9 cellular contexts compared by ENCODE assay signal in genomic region chrX:107206697-107207065, GRCh38. TPM values are rescaled to one million over a fixed set of nuclear protein-coding genes. Genes with fewer than 3 reads are reported as not detected.
A peak's percentile ranks its signal among the peaks of the same experiment; 100 is the strongest.
DNase-seq lines count a peak whose midpoint lies in the region; ATAC-seq, FAIRE-seq and TF ChIP-seq lines count a peak whose summit lies in the region.
"Had no signal": no experiment of that assay in that cellular context is flagged by ENCODE, and none has a peak within 500 bp of the region (broad histone marks: within the 10 kb centered on the region; RNA-seq: fewer than 3 reads in every experiment).

No MANE protein-coding gene starts in this region.

- 39% methylated on average over 9 of the region's 9 CpGs for WGBS in K562 (ENCODE audit: insufficient coverage, low coverage, missing lambda C conversion rate)
- 50 to 78% methylated on average over 4 to 9 of the region's 9 CpGs for WGBS in esophagus squamous epithelium, 2 donors

- no peak for FAIRE-seq in K562 (lab: Jason Lieb, UNC)
- no peak for FAIRE-seq in H54 (lab: Jason Lieb, UNC)

- no peak overlapping the region for H3K9ac ChIP-seq in K562 (ENCODE audit: insufficient read depth in 1 of 2, low read depth in 2 of 2, low read length in 2 of 2)

- H3K27ac ChIP-seq in CD8-positive, alpha-beta T cell (ENCODE audit: low read depth, low read length) = no peak overlapping the region
- H3K27ac ChIP-seq in K562 (ENCODE audit: extremely low read depth, low read depth, low read length) = peak overlapping the region; percentile 45; the same call in 2 of the 3 replicates
- no peak overlapping the region for H3K27ac ChIP-seq in esophagus squamous epithelium

- no peaks in the 10 kb centered on the region for H3K36me3 ChIP-seq in CD8-positive, alpha-beta T cell (ENCODE audit: insufficient read depth, low read length)
- peaks cover under 1% of the 10 kb centered on the region; the same call in 1 of the 3 replicates for H3K36me3 ChIP-seq in K562 (ENCODE audit: control insufficient read depth, insufficient read depth, low read length)
- no peaks in the 10 kb centered on the region for H3K36me3 ChIP-seq in mucosa of descending colon (ENCODE audit: low read depth)
- no peaks in the 10 kb centered on the region for H3K36me3 ChIP-seq in esophagus squamous epithelium

- TF ChIP-seq EP300 in K562 (IDR thresholded peaks at IDR 0.05; ENCODE audit: low read length) = no peak; the same call in 1 of the 2 replicates

- H3K27ac Mint-ChIP-seq in CD8-positive, alpha-beta T cell = no peak overlapping the region
- peak overlapping the region; percentile 76 to 97 (median 93) for H3K27ac Mint-ChIP-seq in IgD-negative memory B cell
- H3K27ac Mint-ChIP-seq in nephron progenitor cell = peak overlapping the region; percentile 97

- TF ChIP-seq POLR2A in K562 (conservative IDR thresholded peaks at IDR 0.05) = no peak
- TF ChIP-seq POLR2A in H54 (IDR thresholded peaks at IDR 0.05; ENCODE audit: low read depth, low read length) = no peak
- no peak for TF ChIP-seq POLR2A in esophagus squamous epithelium (IDR thresholded peaks at IDR 0.05)

- no peaks in the 10 kb centered on the region for H3K9me3 Mint-ChIP-seq in CD8-positive, alpha-beta T cell
- peaks cover 0 to 3% (median 0%) of the 10 kb centered on the region in 3 donors for H3K9me3 Mint-ChIP-seq in IgD-negative memory B cell
- H3K9me3 Mint-ChIP-seq in nephron progenitor cell = peaks cover 19% of the 10 kb centered on the region

- H2AFZ ChIP-seq in K562 (ENCODE audit: low read depth, low read length) = peak overlapping the region; percentile 85

- H3K27me3 Mint-ChIP-seq in CD8-positive, alpha-beta T cell (ENCODE audit: low read depth) = peaks cover 4% of the 10 kb centered on the region
- H3K27me3 Mint-ChIP-seq in IgD-negative memory B cell (peaks cover 2% of the 10 kb centered on the region), nephron progenitor cell (ENCODE audit: low read depth, poor library complexity) (peaks cover 2% of the 10 kb centered on the region)

- POLR2A ChIA-PET in CD8-positive, alpha-beta T cell (lab: Charles Lee) = no interaction called here
- POLR2A ChIA-PET in K562 (lab: Yijun Ruan, JAX) = interaction anchor here (0.6 to 2.0 kb wide), 4 partner anchors 9 to 687 kb away, joined by 3 to 7 read pairs (median 5); no protein-coding TSS in a partner anchor

- H3K4me1 ChIP-seq in CD8-positive, alpha-beta T cell (ENCODE audit: insufficient read depth, low read length) = no peaks in the 10 kb centered on the region
- peaks cover 4 to 9% of the 10 kb centered on the region in 2 experiments; a peak in 4 of 5 replicates for H3K4me1 ChIP-seq in K562 (replicated peaks in 1 of 2; ENCODE audit: control insufficient read depth in 2 of 2, insufficient read depth in 2 of 2, low read length in 2 of 2)
- no peaks in the 10 kb centered on the region for H3K4me1 ChIP-seq in mucosa of descending colon (ENCODE audit: low read depth)
- H3K4me1 ChIP-seq in esophagus squamous epithelium = peaks cover 0 to 8% (median 0%) of the 10 kb centered on the region in 3 donors

- no peak for TF ChIP-seq RAD21 in K562 (CRISPR knock-in tag; conservative IDR thresholded peaks at IDR 0.05 in 1 of 2, IDR thresholded peaks at IDR 0.05 in 1 of 2)

- no peak for ATAC-seq in CD8-positive, alpha-beta T cell
- ATAC-seq in K562 (no peak), mucosa of descending colon (no peak)

- BruUV-seq in K562 (replicated peaks; lab: Mats Ljungman, UMichigan) = no TSS peak

- intact Hi-C loops in CD8-positive, alpha-beta T cell (cut with DNase I, micrococcal nuclease) = loop anchor here (2.0 to 10.0 kb wide), 3 partner anchors 82 to 570 kb away; partner anchors contain the start of genes NCBP2L (in 1 of the 2) and RBM41 (in 1 of the 2)
- intact Hi-C loops in K562 (cut with micrococcal nuclease) = loop anchor here (5.0 kb wide), 1 partner anchor 54 kb away; no protein-coding TSS in a partner anchor
- intact Hi-C loops in mucosa of descending colon (cut with DNase I, micrococcal nuclease) = no loop called here
- intact Hi-C loops in esophagus squamous epithelium (cut with DNase I) = no loop called here

- H3K4me3 ChIP-seq in CD8-positive, alpha-beta T cell (ENCODE audit: low read depth, low read length) = peak overlapping the region; percentile 71
- H3K4me3 ChIP-seq in K562 = no peak overlapping the region
- no peak overlapping the region for H3K4me3 ChIP-seq in mucosa of descending colon
- H3K4me3 ChIP-seq in esophagus squamous epithelium = peak overlapping the region in 2 of 4 donors; percentile 51 to 61

- in situ Hi-C loops in K562 (cut with MboI) = no loop called here

- peaks cover 40% of the 10 kb centered on the region for H3K79me2 ChIP-seq in K562 (ENCODE audit: control insufficient read depth, insufficient read depth, low read length)

- no peaks in the 10 kb centered on the region for H3K9me1 ChIP-seq in K562 (ENCODE audit: control insufficient read depth, insufficient read depth, low read length)

- no peaks in the 10 kb centered on the region for H4K20me1 ChIP-seq in K562 (replicated peaks; ENCODE audit: control insufficient read depth, insufficient read depth, low read length)

- peak overlapping the region; percentile 90 for H3K4me2 ChIP-seq in K562 (ENCODE audit: insufficient read depth, low read length)

- H3K27me3 ChIP-seq in CD8-positive, alpha-beta T cell (ENCODE audit: insufficient read depth, low read length) = no peaks in the 10 kb centered on the region
- H3K27me3 ChIP-seq in K562 (ENCODE audit: control insufficient read depth in 2 of 2, insufficient read depth in 2 of 2, low read length in 2 of 2) (no peaks in the 10 kb centered on the region), esophagus squamous epithelium (no peaks in the 10 kb centered on the region)

- no peaks in the 10 kb centered on the region for H3K36me3 Mint-ChIP-seq in CD8-positive, alpha-beta T cell
- H3K36me3 Mint-ChIP-seq in IgD-negative memory B cell (no peaks in the 10 kb centered on the region), nephron progenitor cell (ENCODE audit: low read depth) (no peaks in the 10 kb centered on the region)

- no peaks in the 10 kb centered on the region for H3K9me3 ChIP-seq in CD8-positive, alpha-beta T cell (ENCODE audit: low read length)
- H3K9me3 ChIP-seq in K562 (replicated peaks; ENCODE audit: control insufficient read depth, insufficient read depth, low read depth, low read length) (no peaks in the 10 kb centered on the region), mucosa of descending colon (no peaks in the 10 kb centered on the region), esophagus squamous epithelium (no peaks in the 10 kb centered on the region)

- H3K4me1 Mint-ChIP-seq in CD8-positive, alpha-beta T cell (ENCODE audit: low read depth) = peaks cover 6% of the 10 kb centered on the region
- peaks cover 0 to 8% (median 4%) of the 10 kb centered on the region in 3 donors for H3K4me1 Mint-ChIP-seq in IgD-negative memory B cell
- peaks cover 5% of the 10 kb centered on the region for H3K4me1 Mint-ChIP-seq in nephron progenitor cell

- no peak for DNase-seq in CD8-positive, alpha-beta T cell
- DNase-seq in K562 (ENCODE audit: extremely low read depth in 1 of 4, low spot score in 3 of 4) (no peak), nephron progenitor cell (no peak), mucosa of descending colon (no peak), H54 (ENCODE audit: insufficient read length, low spot score) (no peak), esophagus squamous epithelium (lab: John Stamatoyannopoulos, UW) (no peak)
- no peak for DNase-seq in effector CD4-positive, alpha-beta T cell

- no peak for TF ChIP-seq CTCF in CD8-positive, alpha-beta T cell (IDR thresholded peaks at IDR 0.05)
- TF ChIP-seq CTCF in K562 (IDR thresholded peaks at IDR 0.05 in 2 of 3, conservative IDR thresholded peaks at IDR 0.05 in 1 of 3; ENCODE audit: insufficient read depth in 2 of 3, low read depth in 1 of 3, low read length in 3 of 3) (no peak), nephron progenitor cell (IDR thresholded peaks at IDR 0.05) (no peak), mucosa of descending colon (IDR thresholded peaks at IDR 0.05) (no peak), esophagus squamous epithelium (IDR thresholded peaks at IDR 0.05) (no peak)

- peak overlapping the region; percentile 89 for H3K4me3 Mint-ChIP-seq in CD8-positive, alpha-beta T cell
- peak overlapping the region; percentile 85 to 96 (median 94) for H3K4me3 Mint-ChIP-seq in IgD-negative memory B cell
- peak overlapping the region; percentile 90 for H3K4me3 Mint-ChIP-seq in nephron progenitor cell

- CTCF ChIA-PET in CD8-positive, alpha-beta T cell (lab: Charles Lee) = interaction anchor here (0.7 kb wide), 1 partner anchor 180 kb away, joined by 3 read pairs; no protein-coding TSS in a partner anchor
- CTCF ChIA-PET in K562 (lab: Yijun Ruan, JAX; ENCODE audit: low intra/inter-chr PET ratio) = no interaction called here

RNA-seq across cellular contexts. Expression of gene DNAAF6, which starts 0.3 kb away (rescaled TPM):
- total RNA-seq in CD8-positive, alpha-beta T cell = not detected
- polyA plus RNA-seq in IgD-negative memory B cell (not detected), K562 (2011; rRNA removed) (0.04 TPM in 1 of 2 replicates, not detected in the other), K562 (2014; fragmentation: Illumina TruSeq; extraction: Trizol) (not detected in 2 replicates), K562 (2014; fragmentation: Nextera tagmentation; extraction: Ambion mirVana) (under 1 TPM; 0.06 to 0.17 TPM), K562 (2014; rRNA removed) (not detected in 2 replicates)
- not detected in 2 replicates for total RNA-seq in K562 (2011; cell fraction: chromatin; rRNA removed; ENCODE audit: low replicate concordance)
- not detected in 2 replicates for total RNA-seq in K562 (2011; cell fraction: nucleolus; rRNA removed)
- total RNA-seq in K562 (2011; cell fraction: nucleoplasm; rRNA removed) = not detected in 2 replicates
- total RNA-seq in K562 (2014; rRNA removed) (not detected in 2 replicates), K562 (2014; rRNA removed; fragmentation: Illumina TruSeq; extraction: Trizol) (0.15 TPM in 1 of 2 replicates, not detected in the other), K562 (2015; rRNA removed; fragmentation: Illumina TruSeq; extraction: Trizol) (0.14 TPM in 1 of 2 replicates, not detected in the other), K562 (2021) (not detected in 2 replicates), mucosa of descending colon (not detected), esophagus squamous epithelium (not detected)
- 0.03 TPM in 1 of 2 replicates, not detected in the other for polyA plus RNA-seq in K562 (2011; cell fraction: cytosol; rRNA removed)
- not detected in 2 replicates for polyA plus RNA-seq in K562 (2011; cell fraction: nucleus; rRNA removed)
- 0.08 TPM in 1 of 2 replicates, not detected in the other for polyA plus RNA-seq in K562 (2012)
- polyA minus RNA-seq in K562 (2011; rRNA and poly(A)+ RNA removed) = not detected in 2 replicates
- polyA minus RNA-seq in K562 (2011; cell fraction: cytosol; rRNA and poly(A)+ RNA removed) = not detected in 2 replicates
- polyA minus RNA-seq in K562 (2011; cell fraction: nucleus; rRNA and poly(A)+ RNA removed) = not detected in 2 replicates
- total RNA-seq: glomerular endothelial cell had no signal

RNA-seq across cellular contexts. Expression of gene NUP62CL, which starts 0.4 kb away (rescaled TPM):
- under 1 TPM; 0.65 to 0.75 TPM for total RNA-seq in CD8-positive, alpha-beta T cell
- polyA plus RNA-seq in IgD-negative memory B cell = 3.1 TPM
- 161 and 276 TPM in 2 replicates for total RNA-seq in K562 (2011; cell fraction: chromatin; rRNA removed; ENCODE audit: low replicate concordance)
- 75.2 and 102 TPM in 2 replicates for total RNA-seq in K562 (2011; cell fraction: nucleolus; rRNA removed)
- 117 and 120 TPM in 2 replicates for total RNA-seq in K562 (2011; cell fraction: nucleoplasm; rRNA removed)
- 35.5 and 43.6 TPM in 2 replicates for total RNA-seq in K562 (2014; rRNA removed)
- total RNA-seq in K562 (2014; rRNA removed; fragmentation: Illumina TruSeq; extraction: Trizol) = 40.7 and 42.3 TPM in 2 replicates
- 41.1 and 43.1 TPM in 2 replicates for total RNA-seq in K562 (2015; rRNA removed; fragmentation: Illumina TruSeq; extraction: Trizol)
- total RNA-seq in K562 (2021) = 29.7 and 30.6 TPM in 2 replicates
- polyA plus RNA-seq in K562 (2011; rRNA removed) = 82.9 and 101 TPM in 2 replicates
- 39.4 and 45.2 TPM in 2 replicates for polyA plus RNA-seq in K562 (2011; cell fraction: cytosol; rRNA removed)
- polyA plus RNA-seq in K562 (2011; cell fraction: nucleus; rRNA removed) = 211 and 243 TPM in 2 replicates
- 26.4 and 56.3 TPM in 2 replicates for polyA plus RNA-seq in K562 (2012)
- 37.9 and 42.3 TPM in 2 replicates for polyA plus RNA-seq in K562 (2014; fragmentation: Illumina TruSeq; extraction: Trizol)
- 10 to 100 TPM; 42.7 to 44.6 TPM for polyA plus RNA-seq in K562 (2014; fragmentation: Nextera tagmentation; extraction: Ambion mirVana)
- polyA plus RNA-seq in K562 (2014; rRNA removed) = 51.5 and 63.6 TPM in 2 replicates
- polyA minus RNA-seq in K562 (2011; rRNA and poly(A)+ RNA removed) = 71.0 and 76.3 TPM in 2 replicates
- 16.2 and 20.0 TPM in 2 replicates for polyA minus RNA-seq in K562 (2011; cell fraction: cytosol; rRNA and poly(A)+ RNA removed)
- polyA minus RNA-seq in K562 (2011; cell fraction: nucleus; rRNA and poly(A)+ RNA removed) = 125 and 144 TPM in 2 replicates
- 1 to 10 TPM; 1.7 to 6.1 (median 4.2) TPM for total RNA-seq in mucosa of descending colon
- total RNA-seq in esophagus squamous epithelium = 1 to 10 TPM in 3 of 4 donors, under 1 TPM in 1; 0.68 to 5.5 (median 2.1) TPM
- total RNA-seq: glomerular endothelial cell had no signal

Comparison
In these comparisons a context has a peak if more than half of its experiments do, and no peak if none do; other contexts are left out.
1. RNA of gene NUP62CL, which starts 0.4 kb away (total RNA-seq): 29.7 to 276 TPM in K562; 1.7 to 6.1 TPM in mucosa of descending colon, 0.68 to 5.5 TPM in esophagus squamous epithelium and 0.65 to 0.75 TPM in CD8-positive, alpha-beta T cell; every median in the first group is over 4 times any median in the second.
2. intact Hi-C loops: an anchor here in CD8-positive, alpha-beta T cell (2.0 to 10.0 kb wide) and K562 (5.0 kb wide); none called in mucosa of descending colon and esophagus squamous epithelium.
3. Peak in every context shown above with its lines, with median percentiles within 50 percentile points of each other: H3K4me3 Mint-ChIP-seq.